10 cellular contexts compared by ENCODE assay signal in genomic region chr5:120252839-120253238, GRCh38.
DNase-seq lines count a peak whose midpoint lies in the region.
"Had no signal": no experiment of that assay in that cellular context is flagged by ENCODE, and none has a peak within 500 bp of the region (broad histone marks: within the 10 kb centered on the region; RNA-seq: fewer than 3 reads in every experiment).

No MANE protein-coding gene starts in this region.

- DNase-seq in EL = peak; percentile 25
- DNase-seq in NCI-H1105 treated with DMSO at 0.1 percent for 48 hours (lab: John Stamatoyannopoulos, UW) = peak; percentile 91
- peak; percentile 57 for DNase-seq in RKO (ENCODE audit: low spot score)
- peak; percentile 43 for DNase-seq in fibroblast of peridontal ligament (ENCODE audit: extremely low read depth)
- DNase-seq in UCSD-AML1 (lab: John Stamatoyannopoulos, UW; ENCODE audit: unreplicated experiment) = no peak
- no peak for DNase-seq in activated CD4-positive, alpha-beta T cell treated with anti-CD3 and anti-CD28 coated beads, Interleukin-2, amount 50 U/mL, for 1 hour
- DNase-seq in iPS-NIHi7 (ENCODE audit: extremely low spot score) = no peak
- DNase-seq: activated CD8-positive, alpha-beta memory T cell treated with anti-CD3 and anti-CD28 coated beads, Interleukin-2, amount 50 U/mL, for 4 hours; CD4-positive, CD25-positive, alpha-beta regulatory T cell; WERI-Rb-1 had no signal

Comparison
In these comparisons a context has a peak if more than half of its experiments do, and no peak if none do; other contexts are left out.
1. DNase-seq: peak in EL (single experiment), NCI-H1105 treated with DMSO at 0.1 percent for 48 hours (single experiment), RKO (single experiment) and fibroblast of peridontal ligament (single experiment); none in UCSD-AML1 (single experiment), activated CD4-positive, alpha-beta T cell treated with anti-CD3 and anti-CD28 coated beads, Interleukin-2, amount 50 U/mL, for 1 hour (single experiment) and iPS-NIHi7 (single experiment).